18 cellular contexts compared by ENCODE assay signal in the genomic region with DNA sequence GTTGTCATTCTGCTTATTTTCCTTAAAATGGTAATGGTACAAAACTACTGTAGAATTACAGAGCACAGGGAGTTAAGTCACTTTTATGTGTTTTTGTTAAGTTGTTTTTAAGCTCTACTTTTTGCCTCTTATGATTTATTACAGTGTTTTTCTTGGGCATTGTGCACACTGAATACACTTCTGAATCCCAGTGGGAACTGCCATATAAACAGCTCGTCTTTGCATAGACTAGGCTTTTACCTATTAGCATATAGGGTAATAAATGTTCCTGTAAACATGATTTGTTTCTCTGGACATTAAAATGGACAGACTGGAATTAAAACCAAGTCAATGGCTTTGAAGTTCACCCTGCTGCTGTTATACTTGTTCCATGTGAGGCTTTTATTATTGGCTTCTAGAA.
"Had no signal": no experiment of that assay in that cellular context is flagged by ENCODE, and none has a peak within 500 bp of the region (broad histone marks: within the 10 kb centered on the region; RNA-seq: fewer than 3 reads in every experiment).

No MANE protein-coding gene starts in this region.

- H3K9me3 ChIP-seq: lower lobe of right lung, right lobe of liver, SJSA1, testis had no signal

- H3K27me3 ChIP-seq: brain microvascular endothelial cell, right lobe of liver, SJSA1, testis had no signal

- H3K36me3 ChIP-seq: brain microvascular endothelial cell, lower lobe of right lung, right lobe of liver, SJSA1 had no signal

- H3K4me3 Mint-ChIP-seq: activated naive CD4-positive, alpha-beta T cell treated with anti-CD3 and anti-CD28 coated beads, Interleukin-2, amount 10 ng/mL, durations not matched to agents 7 days and 5 days; dendritic cell treated with granulocyte-macrophage colony-stimulating factor and Interleukin-4, amounts not matched to agents 40 ng/mL and 50 ng/mL, for 4 days; natural killer cell had no signal

- H3K27ac ChIP-seq: brain microvascular endothelial cell, lower lobe of right lung, SJSA1 had no signal

- H3K4me3 ChIP-seq: lower lobe of right lung, right lobe of liver, SJSA1, testis had no signal

- DNase-seq: activated CD4-positive, alpha-beta T cell treated with anti-CD3 and anti-CD28 coated beads for 1 hour; activated CD4-positive, alpha-beta T cell treated with anti-CD3 and anti-CD28 coated beads, Interleukin-2, amount 50 U/mL, for 48 hours; activated CD8-positive, alpha-beta memory T cell treated with anti-CD3 and anti-CD28 coated beads, Interleukin-2, amount 50 U/mL, for 48 hours; activated naive CD4-positive, alpha-beta T cell treated with anti-CD3 and anti-CD28 coated beads, Interleukin-2, amount 10 ng/mL, durations not matched to agents 7 days and 5 days; brain microvascular endothelial cell; cerebellar nuclear complex; hypothalamus; lower lobe of right lung; natural killer cell; nucleus accumbens; right lobe of liver; stimulated activated CD4-positive, alpha-beta T cell treated with anti-CD3 and anti-CD28 coated beads, Interleukin-12 subunit alpha, Interleukin-12 subunit beta, amount 100 ng/mL, for 4 hours; stimulated activated naive CD4-positive, alpha-beta T cell; SW 1271; testis had no signal

- H3K27me3 Mint-ChIP-seq: activated naive CD4-positive, alpha-beta T cell treated with anti-CD3 and anti-CD28 coated beads, Interleukin-2, amount 10 ng/mL, durations not matched to agents 7 days and 5 days; dendritic cell treated with granulocyte-macrophage colony-stimulating factor and Interleukin-4, amounts not matched to agents 40 ng/mL and 50 ng/mL, for 4 days had no signal

- ATAC-seq: lower lobe of right lung, natural killer cell, right lobe of liver had no signal

- H3K9me3 Mint-ChIP-seq: activated naive CD4-positive, alpha-beta T cell treated with anti-CD3 and anti-CD28 coated beads, Interleukin-2, amount 10 ng/mL, durations not matched to agents 7 days and 5 days; dendritic cell treated with granulocyte-macrophage colony-stimulating factor and Interleukin-4, amounts not matched to agents 40 ng/mL and 50 ng/mL, for 4 days; natural killer cell had no signal

- H3K27ac Mint-ChIP-seq: activated naive CD4-positive, alpha-beta T cell treated with anti-CD3 and anti-CD28 coated beads, Interleukin-2, amount 10 ng/mL, durations not matched to agents 7 days and 5 days; dendritic cell treated with granulocyte-macrophage colony-stimulating factor and Interleukin-4, amounts not matched to agents 40 ng/mL and 50 ng/mL, for 4 days; natural killer cell; progenitor cell of endocrine pancreas had no signal

- H3K36me3 Mint-ChIP-seq: natural killer cell had no signal
